ENCODE assay signal across 8 cellular contexts in genomic region chr16:4350787-4351659, GRCh38. TPM values are rescaled to one million over a fixed set of nuclear protein-coding genes. Genes with fewer than 3 reads are reported as not detected.
DNase-seq lines count a peak whose midpoint lies in the region; ATAC-seq and TF ChIP-seq lines count a peak whose summit lies in the region.

Gene PAM16, minus strand, starts transcription at chr16:4351321. Its CDS starts 87 bp downstream, at chr16:4351234.

- TF ChIP-seq CTCF in lower leg skin (IDR thresholded peaks at IDR 0.05) = no peak

- peak; percentile 85 to 88 for ATAC-seq in CD4-positive, CD25-positive, alpha-beta regulatory T cell (ENCODE audit: low read depth in 2 of 2)
- ATAC-seq in GM19452 (IDR thresholded peaks at IDR 0.05; ENCODE audit: unreplicated experiment) = peak; percentile 83
- peak; percentile 34 for ATAC-seq in HG03575 (IDR thresholded peaks at IDR 0.05; ENCODE audit: extremely low read depth, insufficient number of reproducible peaks, low FRiP score, unreplicated experiment)

- H3K4me1 ChIP-seq in CD4-positive, CD25-positive, alpha-beta regulatory T cell (ENCODE audit: control insufficient read depth, insufficient read depth, low read length, poor library complexity, severe bottlenecking) = peaks cover 25% of the 10 kb centered on the region
- peaks cover 3 to 6% of the 10 kb centered on the region in 2 donors for H3K4me1 ChIP-seq in duodenal mucosa (ENCODE audit: control insufficient read depth in 1 of 2, insufficient read depth in 2 of 2, low read length in 2 of 2)

- H3K36me3 Mint-ChIP-seq in CD4-positive, CD25-positive, alpha-beta regulatory T cell = peaks cover 3% of the 10 kb centered on the region

- peak within 1 kb of the TSS; percentile 91 to 95 (median 92) for H3K4me3 Mint-ChIP-seq in CD4-positive, CD25-positive, alpha-beta regulatory T cell

- no peak for TF ChIP-seq POLR2A in lower leg skin (IDR thresholded peaks at IDR 0.05)

- H3K27me3 Mint-ChIP-seq in CD4-positive, CD25-positive, alpha-beta regulatory T cell = no peaks in the 10 kb centered on the region

- no peaks in the 10 kb centered on the region for H3K27me3 ChIP-seq in CD4-positive, CD25-positive, alpha-beta regulatory T cell (ENCODE audit: control insufficient read depth, insufficient read depth, low read length)
- no peaks in the 10 kb centered on the region for H3K27me3 ChIP-seq in duodenal mucosa (ENCODE audit: control insufficient read depth in 1 of 2, insufficient read depth in 2 of 2, low read length in 2 of 2)

- intact Hi-C loops in lower leg skin (cut with DNase I; ENCODE audit: low total_unique reads) = no loop called here

- 0 to 2% methylated on average over 19 to 24 of the region's 81 CpGs for WGBS in lower leg skin, 2 donors

- H3K4me1 Mint-ChIP-seq in CD4-positive, CD25-positive, alpha-beta regulatory T cell = peaks cover 0 to 38% (median 27%) of the 10 kb centered on the region in 4 donors

- DNase-seq in CD4-positive, CD25-positive, alpha-beta regulatory T cell = peak; percentile 96
- DNase-seq in NCI-H82 (lab: John Stamatoyannopoulos, UW) = peak; percentile 99
- DNase-seq in activated CD4-positive, alpha-beta T cell treated with anti-CD3 and anti-CD28 coated beads, Interleukin-2, amount 50 U/mL, for 48 hours = peak; percentile 99
- DNase-seq in lower leg skin (ENCODE audit: low spot score in 2 of 2) = peak; percentile 94 to 99
- peak; percentile 98 to 99 for DNase-seq in stimulated activated CD4-positive, alpha-beta T cell treated with anti-CD3 and anti-CD28 coated beads, Interleukin-4, amount 100 ng/mL, for 48 hours (ENCODE audit: low read depth in 2 of 2)

- no peaks in the 10 kb centered on the region for H3K9me3 Mint-ChIP-seq in CD4-positive, CD25-positive, alpha-beta regulatory T cell

- peak within 1 kb of the TSS; percentile 66 for H3K27ac ChIP-seq in CD4-positive, CD25-positive, alpha-beta regulatory T cell (ENCODE audit: insufficient read depth, low read length, poor library complexity, severe bottlenecking)
- H3K27ac ChIP-seq in duodenal mucosa (ENCODE audit: low read depth, low read length) = peak within 1 kb of the TSS; percentile 73

- peak within 1 kb of the TSS; percentile 76 for H3K4me3 ChIP-seq in CD4-positive, CD25-positive, alpha-beta regulatory T cell (ENCODE audit: low read depth, low read length)
- H3K4me3 ChIP-seq in duodenal mucosa (ENCODE audit: low read depth in 1 of 2, low read length in 2 of 2) = peak within 1 kb of the TSS; percentile 90 to 98
- peak within 1 kb of the TSS; percentile 90 for H3K4me3 ChIP-seq in lower leg skin (ENCODE audit: low read depth, poor library complexity, severe bottlenecking)

- peaks cover 10% of the 10 kb centered on the region for H3K36me3 ChIP-seq in CD4-positive, CD25-positive, alpha-beta regulatory T cell (ENCODE audit: control insufficient read depth, insufficient read depth, low read length)
- peaks cover 0 to 20% of the 10 kb centered on the region in 2 donors for H3K36me3 ChIP-seq in duodenal mucosa (ENCODE audit: control insufficient read depth in 1 of 2, insufficient read depth in 2 of 2, low read length in 2 of 2)

- H3K9ac ChIP-seq in duodenal mucosa (ENCODE audit: low read depth in 1 of 2, low read length in 2 of 2) = peak within 1 kb of the TSS; percentile 85 to 86

- H3K9me3 ChIP-seq in CD4-positive, CD25-positive, alpha-beta regulatory T cell (ENCODE audit: control insufficient read depth in 2 of 2, low read length in 2 of 2) = no peaks in the 10 kb centered on the region
- H3K9me3 ChIP-seq in duodenal mucosa (ENCODE audit: control insufficient read depth in 1 of 2, low read length in 2 of 2) = no peaks in the 10 kb centered on the region

- peak within 1 kb of the TSS; percentile 92 to 97 (median 93) for H3K27ac Mint-ChIP-seq in CD4-positive, CD25-positive, alpha-beta regulatory T cell

RNA-seq across cellular contexts. Expression of gene PAM16, which starts in this region (rescaled TPM):
- total RNA-seq in CD4-positive, CD25-positive, alpha-beta regulatory T cell = 39.6 TPM
- 10 to 100 TPM; 26.2 to 44.9 (median 40.1) TPM for polyA plus RNA-seq in CD4-positive, CD25-positive, alpha-beta regulatory T cell
- 10 to 100 TPM; 26.2 to 64.5 (median 40.9) TPM for total RNA-seq in lower leg skin

Comparison
In these comparisons a context has a peak if more than half of its experiments do, and no peak if none do; other contexts are left out.
1. Peak in every context shown above with its lines: DNase-seq, ATAC-seq, H3K4me3 ChIP-seq and H3K27ac ChIP-seq.
2. ATAC-seq: peak in every context shown above with its lines; median percentile 86 in CD4-positive, CD25-positive, alpha-beta regulatory T cell; 83 in GM19452; 34 in HG03575.